12 cellular contexts compared by ENCODE assay signal in genomic region chr17:50348522-50349240, GRCh38. TPM values are rescaled to one million over a fixed set of nuclear protein-coding genes. Genes with fewer than 3 reads are reported as not detected.
A peak's percentile ranks its signal among the peaks of the same experiment; 100 is the strongest.
DNase-seq lines count a peak whose midpoint lies in the region; ATAC-seq, FAIRE-seq and TF ChIP-seq lines count a peak whose summit lies in the region.
"Had no signal": no experiment of that assay in that cellular context is flagged by ENCODE, and none has a peak within 500 bp of the region (broad histone marks: within the 10 kb centered on the region; RNA-seq: fewer than 3 reads in every experiment).

No MANE protein-coding gene starts in this region.

- no peak overlapping the region for H3K9ac ChIP-seq in keratinocyte (ENCODE audit: control insufficient read depth, extremely low read depth, insufficient read depth, low read length)

- CTCF ChIA-PET in AG04450 (lab: Charles Lee), result interaction anchor here (0.6 to 4.1 kb wide), 3 partner anchors 13 to 671 kb away, joined by 3 to 29 read pairs (median 5); no protein-coding TSS in a partner anchor

- H4K20me1 ChIP-seq in GM23338 (replicated peaks; ENCODE audit: insufficient read depth) (peaks cover 6% of the 10 kb centered on the region; the same call in 1 of the 2 replicates), keratinocyte (ENCODE audit: control insufficient read depth, extremely low read depth, insufficient read depth, low read length) (no peaks in the 10 kb centered on the region)

- no peaks in the 10 kb centered on the region; the same call in 2 of the 3 replicates for H3K9me3 Mint-ChIP-seq in GM23338
- no peaks in the 10 kb centered on the region for H3K9me3 Mint-ChIP-seq in activated T-helper 2 cell treated with anti-CD3 and anti-CD28 coated beads, Interferon-gamma antibody, Interleukin-2, Interleukin-4, amounts not matched to agents 10 μg/mL and 5 μg/mL and 100 μg/mL, durations not matched to agents 14 hours and 24 hours and 36 hours

- H3K4me3 Mint-ChIP-seq in GM23338, result peak overlapping the region; percentile 17; the same call in 1 of the 3 replicates
- peak overlapping the region; percentile 93 for H3K4me3 Mint-ChIP-seq in activated T-helper 2 cell treated with anti-CD3 and anti-CD28 coated beads, Interferon-gamma antibody, Interleukin-2, Interleukin-4, amounts not matched to agents 10 μg/mL and 5 μg/mL and 100 μg/mL, durations not matched to agents 14 hours and 24 hours and 36 hours (ENCODE audit: low read depth)

- peak; percentile 94 for FAIRE-seq in keratinocyte (lab: Jason Lieb, UNC)

- H3K9me2 ChIP-seq in GM23338 (ENCODE audit: insufficient read depth), result no peaks in the 10 kb centered on the region

- 0 out of 2 replicates have a peak overlapping the region, but pooled peaks have one; percentile 40 for H3K27ac Mint-ChIP-seq in GM23338
- H3K27ac Mint-ChIP-seq in activated T-helper 2 cell treated with anti-CD3 and anti-CD28 coated beads, Interferon-gamma antibody, Interleukin-2, Interleukin-4, amounts not matched to agents 10 μg/mL and 5 μg/mL and 100 μg/mL, durations not matched to agents 14 hours and 24 hours and 36 hours, result peak overlapping the region; percentile 66

- dilution Hi-C loops in keratinocyte (cut with MboI; ENCODE audit: extremely low pct_ligation_motif_present, low sequenced_read_pairs), result no loop called here

- H3K79me2 ChIP-seq in GM23338 (replicated peaks; ENCODE audit: insufficient read depth) (peaks cover 29% of the 10 kb centered on the region), keratinocyte (ENCODE audit: control insufficient read depth, insufficient read depth, low read length) (peaks cover 35% of the 10 kb centered on the region)

- intact Hi-C loops in activated T-helper 2 cell treated with anti-CD3 and anti-CD28 coated beads, Interferon-gamma antibody, Interleukin-2, Interleukin-4, amounts not matched to agents 10 μg/mL and 5 μg/mL and 100 μg/mL, durations not matched to agents 14 hours and 24 hours and 36 hours (cut with micrococcal nuclease), result loop anchor here (5.0 kb wide), 2 partner anchors 41 to 146 kb away; partner anchors contain the start of gene COL1A1

- H3K27me3 ChIP-seq in AG04450 (ENCODE audit: control insufficient read depth, insufficient read depth, low read length) (no peaks in the 10 kb centered on the region), GM23338 (ENCODE audit: insufficient read depth) (peaks cover 15% of the 10 kb centered on the region; the same call in 1 of the 2 replicates), keratinocyte (ENCODE audit: control insufficient read depth, extremely low read depth, insufficient read depth, low read length) (no peaks in the 10 kb centered on the region)
- H3K27me3 ChIP-seq: ascending aorta, thyroid gland had no signal

- H3K27ac ChIP-seq in AG04450 (ENCODE audit: low read depth, low read length) (no peak overlapping the region), GM23338 (ENCODE audit: low read depth) (no peak overlapping the region), keratinocyte (ENCODE audit: control insufficient read depth, insufficient read depth, low read length) (no peak overlapping the region)
- H3K27ac ChIP-seq: ascending aorta, thyroid gland had no signal

- H3K9me1 ChIP-seq in keratinocyte (ENCODE audit: control insufficient read depth, extremely low read depth, insufficient read depth, low read length), result peaks cover 2% of the 10 kb centered on the region

- H3K4me3 ChIP-seq in AG04450 (ENCODE audit: low read depth, low read length) (peak overlapping the region; percentile 0; the same call in 1 of the 2 replicates), GM23338 (no peak overlapping the region), keratinocyte (ENCODE audit: control insufficient read depth in 2 of 3, extremely low read depth in 1 of 3, insufficient read depth in 2 of 3, low read depth in 1 of 3, low read length in 3 of 3) (no peak overlapping the region)
- H3K4me3 ChIP-seq: ascending aorta, thyroid gland had no signal

- H3K4me1 ChIP-seq in GM23338 (ENCODE audit: insufficient read depth), result peaks cover 18% of the 10 kb centered on the region
- peaks cover 31% of the 10 kb centered on the region for H3K4me1 ChIP-seq in keratinocyte (ENCODE audit: control insufficient read depth, extremely low read depth, insufficient read depth, low read length)

- H2AFZ ChIP-seq in GM23338 (no peak overlapping the region), keratinocyte (ENCODE audit: control insufficient read depth, low read length) (no peak overlapping the region)

- H3K27me3 Mint-ChIP-seq in GM23338 (ENCODE audit: insufficient read depth, low read depth, poor library complexity), result peaks cover 28% of the 10 kb centered on the region
- no peaks in the 10 kb centered on the region for H3K27me3 Mint-ChIP-seq in activated T-helper 2 cell treated with anti-CD3 and anti-CD28 coated beads, Interferon-gamma antibody, Interleukin-2, Interleukin-4, amounts not matched to agents 10 μg/mL and 5 μg/mL and 100 μg/mL, durations not matched to agents 14 hours and 24 hours and 36 hours (ENCODE audit: low read depth)

- POLR2A ChIA-PET in AG04450 (lab: Yijun Ruan, JAX), result interaction anchor here (0.7 kb wide), 3 partner anchors 13 to 147 kb away, joined by 3 read pairs; partner anchors contain the start of gene COL1A1

- no peak for DNase-seq in AG04450 (ENCODE audit: low read depth, low spot score)
- DNase-seq in GM23338 (ENCODE audit: low spot score), result no peak
- DNase-seq in activated T-helper 2 cell treated with anti-CD3 and anti-CD28 coated beads, Interferon-gamma antibody, Interleukin-2, Interleukin-4, amounts not matched to agents 10 μg/mL and 5 μg/mL and 100 μg/mL, durations not matched to agents 14 hours and 24 hours and 36 hours (ENCODE audit: low spot score), result no peak
- no peak for DNase-seq in keratinocyte (ENCODE audit: low read depth, low spot score)
- no peak for DNase-seq in MV-4-11 (lab: John Stamatoyannopoulos, UW)
- DNase-seq in DMS53 treated with DMSO at 0.1 percent for 48 hours (lab: John Stamatoyannopoulos, UW; ENCODE audit: unreplicated experiment), result no peak
- DNase-seq: DMS153, NCI-H69, thyroid gland had no signal

- H3K4me1 Mint-ChIP-seq in GM23338, result peaks cover 37% of the 10 kb centered on the region
- peaks cover 38% of the 10 kb centered on the region for H3K4me1 Mint-ChIP-seq in activated T-helper 2 cell treated with anti-CD3 and anti-CD28 coated beads, Interferon-gamma antibody, Interleukin-2, Interleukin-4, amounts not matched to agents 10 μg/mL and 5 μg/mL and 100 μg/mL, durations not matched to agents 14 hours and 24 hours and 36 hours (ENCODE audit: low read depth)

- H3K4me2 ChIP-seq in GM23338 (peak overlapping the region; percentile 98), keratinocyte (ENCODE audit: control insufficient read depth, extremely low read depth, insufficient read depth, low read depth, low read length) (peak overlapping the region; percentile 99)

- no peak for ATAC-seq in GM23338
- ATAC-seq in GM18858 (IDR thresholded peaks at IDR 0.05; ENCODE audit: unreplicated experiment), result no peak
- ATAC-seq in activated CD4-positive, CD25-positive, alpha-beta regulatory T cell treated with anti-CD3 and anti-CD28 coated beads, Interleukin-2, amount 50 U/mL, for 24 hours, result no peak

- TF ChIP-seq CTCF in AG04450 (IDR thresholded peaks at IDR 0.05; ENCODE audit: low read depth, low read length) (no peak), GM23338 (conservative IDR thresholded peaks at IDR 0.05; ENCODE audit: low read depth in 2 of 2) (no peak), keratinocyte (optimal IDR thresholded peaks at IDR 0.05 in 1 of 3, IDR thresholded peaks at IDR 0.05 in 1 of 3, conservative IDR thresholded peaks at IDR 0.05 in 1 of 3; ENCODE audit: extremely low read depth in 1 of 3, insufficient read depth in 2 of 3, low read length in 3 of 3) (no peak)

- peaks cover 10% of the 10 kb centered on the region for H3K36me3 Mint-ChIP-seq in GM23338 (ENCODE audit: low read depth)
- H3K36me3 Mint-ChIP-seq in activated T-helper 2 cell treated with anti-CD3 and anti-CD28 coated beads, Interferon-gamma antibody, Interleukin-2, Interleukin-4, amounts not matched to agents 10 μg/mL and 5 μg/mL and 100 μg/mL, durations not matched to agents 14 hours and 24 hours and 36 hours (ENCODE audit: low read depth), result peaks cover 55% of the 10 kb centered on the region

- H3K9me3 ChIP-seq in AG04450 (ENCODE audit: control insufficient read depth, insufficient read depth, low read length), result no peaks in the 10 kb centered on the region; the same call in 1 of the 2 replicates
- H3K9me3 ChIP-seq in keratinocyte (ENCODE audit: control insufficient read depth, low read depth, low read length), result no peaks in the 10 kb centered on the region
- H3K9me3 ChIP-seq: ascending aorta, thyroid gland had no signal

- no peaks in the 10 kb centered on the region for H3F3A ChIP-seq in GM23338 (replicated peaks; ENCODE audit: low read depth)

- H3K36me3 ChIP-seq in GM23338 (ENCODE audit: insufficient read depth), result no peaks in the 10 kb centered on the region
- H3K36me3 ChIP-seq in keratinocyte (ENCODE audit: control insufficient read depth in 2 of 2, extremely low read depth in 1 of 2, insufficient read depth in 2 of 2, low read length in 2 of 2), result peaks cover 2 to 3% of the 10 kb centered on the region in 2 experiments

RNA-seq across cellular contexts. Expression of gene XYLT2, which starts 2.8 kb away (rescaled TPM):
- polyA plus RNA-seq in AG04450 (2011; rRNA removed), result 13.5 and 19.0 TPM in 2 replicates
- polyA minus RNA-seq in AG04450 (2011; rRNA and poly(A)+ RNA removed), result 26.9 and 36.9 TPM in 2 replicates
- total RNA-seq in GM23338 (2014; rRNA removed; shearing (Covaris generic)), result 32.8 and 44.9 TPM in 2 replicates
- 14.0 and 14.2 TPM in 2 replicates for polyA plus RNA-seq in GM23338 (2016; fragmentation: Nextera tagmentation; extraction: Ambion mirVana)
- 134 and 143 TPM in 2 replicates for total RNA-seq in activated T-helper 2 cell treated with anti-CD3 and anti-CD28 coated beads, Interferon-gamma antibody, Interleukin-2, Interleukin-4, amounts not matched to agents 10 μg/mL and 5 μg/mL and 100 μg/mL, durations not matched to agents 14 hours and 24 hours and 36 hours
- polyA plus RNA-seq in keratinocyte, result 15.3 to 28.3 TPM (median 18.3 TPM) in 3 replicates
- polyA plus RNA-seq in keratinocyte (2011; ENCODE audit: low read depth), result 9.4 TPM
- polyA plus RNA-seq in keratinocyte (2011; cell fraction: cytosol; rRNA removed), result 4.1 and 9.7 TPM in 2 replicates
- 39.7 and 54.2 TPM in 2 replicates for polyA plus RNA-seq in keratinocyte (2011; cell fraction: nucleus; rRNA removed)
- polyA plus RNA-seq in keratinocyte (2012; ENCODE audit: low replicate concordance), result 15.2 and 29.2 TPM in 2 replicates
- polyA minus RNA-seq in keratinocyte, result 38.9 to 80.6 TPM (median 56.6 TPM) in 3 replicates
- polyA minus RNA-seq in keratinocyte (2011; cell fraction: cytosol; rRNA and poly(A)+ RNA removed), result 41.2 TPM
- 108 and 118 TPM in 2 replicates for polyA minus RNA-seq in keratinocyte (2011; cell fraction: nucleus; rRNA and poly(A)+ RNA removed)

RNA-seq across cellular contexts. Expression of gene MRPL27, which starts 24.3 kb away (rescaled TPM):
- 106 and 116 TPM in 2 replicates for polyA plus RNA-seq in AG04450 (2011; rRNA removed)
- 46.9 and 47.1 TPM in 2 replicates for polyA minus RNA-seq in AG04450 (2011; rRNA and poly(A)+ RNA removed)
- 74.3 and 98.5 TPM in 2 replicates for total RNA-seq in GM23338 (2014; rRNA removed; shearing (Covaris generic))
- 226 and 227 TPM in 2 replicates for polyA plus RNA-seq in GM23338 (2016; fragmentation: Nextera tagmentation; extraction: Ambion mirVana)
- 95.2 and 95.6 TPM in 2 replicates for total RNA-seq in activated T-helper 2 cell treated with anti-CD3 and anti-CD28 coated beads, Interferon-gamma antibody, Interleukin-2, Interleukin-4, amounts not matched to agents 10 μg/mL and 5 μg/mL and 100 μg/mL, durations not matched to agents 14 hours and 24 hours and 36 hours
- 106 to 130 TPM (median 123 TPM) in 3 replicates for polyA plus RNA-seq in keratinocyte
- 48.6 TPM for polyA plus RNA-seq in keratinocyte (2011; ENCODE audit: low read depth)
- polyA plus RNA-seq in keratinocyte (2011; cell fraction: cytosol; rRNA removed), result 97.2 and 104 TPM in 2 replicates
- 77.6 and 82.3 TPM in 2 replicates for polyA plus RNA-seq in keratinocyte (2011; cell fraction: nucleus; rRNA removed)
- polyA plus RNA-seq in keratinocyte (2012; ENCODE audit: low replicate concordance), result 84.6 and 121 TPM in 2 replicates
- 41.0 to 62.1 TPM (median 43.0 TPM) in 3 replicates for polyA minus RNA-seq in keratinocyte
- polyA minus RNA-seq in keratinocyte (2011; cell fraction: cytosol; rRNA and poly(A)+ RNA removed), result 28.8 TPM
- 11.7 and 11.8 TPM in 2 replicates for polyA minus RNA-seq in keratinocyte (2011; cell fraction: nucleus; rRNA and poly(A)+ RNA removed)

RNA-seq across cellular contexts. Expression of gene EME1, which starts 24.3 kb away (rescaled TPM):
- polyA plus RNA-seq in AG04450 (2011; rRNA removed), result 2.2 and 2.5 TPM in 2 replicates
- polyA minus RNA-seq in AG04450 (2011; rRNA and poly(A)+ RNA removed), result 2.4 and 3.6 TPM in 2 replicates
- 5.9 and 15.9 TPM in 2 replicates for total RNA-seq in GM23338 (2014; rRNA removed; shearing (Covaris generic))
- polyA plus RNA-seq in GM23338 (2016; fragmentation: Nextera tagmentation; extraction: Ambion mirVana), result 14.4 and 14.7 TPM in 2 replicates
- 26.8 and 28.6 TPM in 2 replicates for total RNA-seq in activated T-helper 2 cell treated with anti-CD3 and anti-CD28 coated beads, Interferon-gamma antibody, Interleukin-2, Interleukin-4, amounts not matched to agents 10 μg/mL and 5 μg/mL and 100 μg/mL, durations not matched to agents 14 hours and 24 hours and 36 hours
- 1.6 to 5.6 TPM (median 4.7 TPM) in 3 replicates for polyA plus RNA-seq in keratinocyte
- polyA plus RNA-seq in keratinocyte (2011; ENCODE audit: low read depth), result not detected
- polyA plus RNA-seq in keratinocyte (2011; cell fraction: cytosol; rRNA removed), result 1.1 and 1.2 TPM in 2 replicates
- polyA plus RNA-seq in keratinocyte (2011; cell fraction: nucleus; rRNA removed), result 7.0 and 7.7 TPM in 2 replicates
- 0.31 and 3.6 TPM in 2 replicates for polyA plus RNA-seq in keratinocyte (2012; ENCODE audit: low replicate concordance)
- polyA minus RNA-seq in keratinocyte, result 1.1 to 4.0 TPM (median 1.4 TPM) in 3 replicates
- polyA minus RNA-seq in keratinocyte (2011; cell fraction: cytosol; rRNA and poly(A)+ RNA removed), result not detected
- polyA minus RNA-seq in keratinocyte (2011; cell fraction: nucleus; rRNA and poly(A)+ RNA removed), result 0.32 and 3.1 TPM in 2 replicates
- total RNA-seq: ascending aorta had no signal

RNA-seq across cellular contexts. Expression of gene LRRC59, which starts 48.6 kb away (rescaled TPM):
- polyA plus RNA-seq in AG04450 (2011; rRNA removed) (143 and 145 TPM in 2 replicates), GM23338 (2016; fragmentation: Nextera tagmentation; extraction: Ambion mirVana) (46.4 and 47.1 TPM in 2 replicates), keratinocyte (90.4 to 162 TPM (median 152 TPM) in 3 replicates)
- polyA minus RNA-seq in AG04450 (2011; rRNA and poly(A)+ RNA removed), result 132 and 146 TPM in 2 replicates
- 109 and 124 TPM in 2 replicates for total RNA-seq in GM23338 (2014; rRNA removed; shearing (Covaris generic))
- 118 and 119 TPM in 2 replicates for total RNA-seq in activated T-helper 2 cell treated with anti-CD3 and anti-CD28 coated beads, Interferon-gamma antibody, Interleukin-2, Interleukin-4, amounts not matched to agents 10 μg/mL and 5 μg/mL and 100 μg/mL, durations not matched to agents 14 hours and 24 hours and 36 hours
- polyA plus RNA-seq in keratinocyte (2011; ENCODE audit: low read depth), result 25.2 TPM
- 134 and 193 TPM in 2 replicates for polyA plus RNA-seq in keratinocyte (2011; cell fraction: cytosol; rRNA removed)
- polyA plus RNA-seq in keratinocyte (2011; cell fraction: nucleus; rRNA removed), result 99.4 and 102 TPM in 2 replicates
- polyA plus RNA-seq in keratinocyte (2012; ENCODE audit: low replicate concordance), result 52.5 and 197 TPM in 2 replicates
- 122 to 199 TPM (median 164 TPM) in 3 replicates for polyA minus RNA-seq in keratinocyte
- 102 TPM for polyA minus RNA-seq in keratinocyte (2011; cell fraction: cytosol; rRNA and poly(A)+ RNA removed)
- polyA minus RNA-seq in keratinocyte (2011; cell fraction: nucleus; rRNA and poly(A)+ RNA removed), result 38.3 and 62.2 TPM in 2 replicates
